In the genomic region with DNA sequence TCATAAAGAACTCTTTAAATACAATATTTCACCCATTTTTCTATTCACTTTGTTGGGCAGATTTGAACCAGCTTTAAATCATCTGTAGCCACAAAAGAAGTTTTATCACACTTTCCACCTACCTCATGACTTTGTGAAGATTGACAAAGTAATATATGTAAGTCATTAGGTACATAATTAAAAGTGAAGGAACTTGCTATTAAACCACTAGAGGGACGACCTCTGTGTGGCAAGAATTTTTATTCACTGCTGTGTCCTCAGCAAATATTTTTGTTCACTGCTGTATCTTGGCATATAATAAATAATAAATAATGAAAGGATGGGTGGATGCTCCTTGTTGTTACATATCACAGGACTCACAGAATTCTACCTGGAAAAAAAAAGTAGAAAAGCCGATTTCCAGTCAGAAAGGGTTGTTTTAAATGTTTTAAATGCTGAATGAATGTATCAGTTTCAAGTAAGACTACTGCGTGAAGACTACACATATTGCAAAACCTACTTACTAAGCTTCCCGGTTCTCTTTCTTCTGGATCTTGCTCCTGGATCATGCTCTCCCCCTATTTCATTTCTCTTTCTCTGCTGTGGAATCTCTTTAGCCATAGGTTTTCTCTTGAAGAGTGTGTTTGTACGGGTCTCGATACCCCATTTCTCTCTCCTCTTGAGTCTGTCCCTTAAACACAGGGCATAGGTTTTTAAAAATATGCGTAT, we compare ENCODE assay signal across 8 cellular contexts. TPM values are rescaled to one million over a fixed set of nuclear protein-coding genes. Genes with fewer than 3 reads are reported as not detected.
DNase-seq lines count a peak whose midpoint lies in the region; ATAC-seq and TF ChIP-seq lines count a peak whose summit lies in the region.
"Had no signal": no experiment of that assay in that cellular context is flagged by ENCODE, and none has a peak within 500 bp of the region (broad histone marks: within the 10 kb centered on the region; RNA-seq: fewer than 3 reads in every experiment).

No MANE protein-coding gene starts in this region.

- no peaks in the 10 kb centered on the region for H3K9me3 ChIP-seq in CD8-positive, alpha-beta memory T cell (ENCODE audit: low read length)

- no peak overlapping the region for H3K27ac ChIP-seq in CD8-positive, alpha-beta memory T cell (ENCODE audit: low read depth, low read length)

- H3K9me3 Mint-ChIP-seq in CD8-positive, alpha-beta memory T cell: no peaks in the 10 kb centered on the region
- H3K9me3 Mint-ChIP-seq in effector memory CD8-positive, alpha-beta T cell: no peaks in the 10 kb centered on the region
- no peaks in the 10 kb centered on the region for H3K9me3 Mint-ChIP-seq in progenitor cell of endocrine pancreas (ENCODE audit: low read depth)

- TF ChIP-seq CTCF in LNCAP (IDR thresholded peaks at IDR 0.05): 0 out of 2 replicates have a peak, but pooled peaks have one; percentile 15
- peak; percentile 30 for TF ChIP-seq CTCF in progenitor cell of endocrine pancreas (IDR thresholded peaks at IDR 0.05; ENCODE audit: unreplicated experiment)
- TF ChIP-seq CTCF in GM20000 (IDR thresholded peaks at IDR 0.05; ENCODE audit: extremely low read depth, missing control alignments): no peak

- peak overlapping the region; percentile 2 to 88 (median 55) for H3K27ac Mint-ChIP-seq in CD8-positive, alpha-beta memory T cell
- H3K27ac Mint-ChIP-seq in effector memory CD8-positive, alpha-beta T cell: peak overlapping the region; percentile 74 to 78
- H3K27ac Mint-ChIP-seq in progenitor cell of endocrine pancreas: peak overlapping the region; percentile 1

- no peaks in the 10 kb centered on the region for H3K27me3 Mint-ChIP-seq in CD8-positive, alpha-beta memory T cell
- no peaks in the 10 kb centered on the region for H3K27me3 Mint-ChIP-seq in effector memory CD8-positive, alpha-beta T cell
- no peaks in the 10 kb centered on the region for H3K27me3 Mint-ChIP-seq in progenitor cell of endocrine pancreas

- H3K27me3 ChIP-seq in CD8-positive, alpha-beta memory T cell (ENCODE audit: insufficient read depth, low read length, poor library complexity, severe bottlenecking): no peaks in the 10 kb centered on the region

- ATAC-seq in effector memory CD8-positive, alpha-beta T cell (replicated peaks): peak; percentile 32

- H3K4me3 Mint-ChIP-seq in CD8-positive, alpha-beta memory T cell: no peak overlapping the region
- no peak overlapping the region for H3K4me3 Mint-ChIP-seq in effector memory CD8-positive, alpha-beta T cell
- no peak overlapping the region for H3K4me3 Mint-ChIP-seq in progenitor cell of endocrine pancreas (ENCODE audit: low read depth)

- DNase-seq in CD8-positive, alpha-beta memory T cell: no peak
- DNase-seq in effector memory CD8-positive, alpha-beta T cell: no peak
- DNase-seq in progenitor cell of endocrine pancreas (ENCODE audit: low spot score, unreplicated experiment) (no peak), NCI-H1092 (lab: John Stamatoyannopoulos, UW) (no peak), GM20000 (ENCODE audit: low spot score) (no peak), mucosa of gallbladder (ENCODE audit: low spot score) (no peak)
- DNase-seq: activated CD4-positive, alpha-beta T cell treated with anti-CD3 and anti-CD28 coated beads for 48 hours had no signal

- POLR2A ChIA-PET in CD8-positive, alpha-beta memory T cell (lab: Charles Lee): no interaction called here

- no peaks in the 10 kb centered on the region for H3K36me3 ChIP-seq in CD8-positive, alpha-beta memory T cell (ENCODE audit: insufficient read depth, low read length)

- CTCF ChIA-PET in CD8-positive, alpha-beta memory T cell (lab: Charles Lee): interaction anchor here (0.7 to 1.9 kb wide), 8 partner anchors 9 to 90 kb away, joined by 3 to 13 read pairs (median 4); no protein-coding TSS in a partner anchor

- peaks cover 66 to 89% (median 86%) of the 10 kb centered on the region in 3 donors for H3K4me1 Mint-ChIP-seq in CD8-positive, alpha-beta memory T cell
- H3K4me1 Mint-ChIP-seq in effector memory CD8-positive, alpha-beta T cell (ENCODE audit: low read depth in 2 of 2): peaks cover 40 to 73% of the 10 kb centered on the region in 2 donors
- peaks cover 42% of the 10 kb centered on the region for H3K4me1 Mint-ChIP-seq in progenitor cell of endocrine pancreas (ENCODE audit: low read depth)

- H3K36me3 Mint-ChIP-seq in CD8-positive, alpha-beta memory T cell: peaks cover 0 to 3% (median 0%) of the 10 kb centered on the region in 3 donors
- peaks cover 10% of the 10 kb centered on the region for H3K36me3 Mint-ChIP-seq in effector memory CD8-positive, alpha-beta T cell (ENCODE audit: insufficient read depth)
- no peaks in the 10 kb centered on the region for H3K36me3 Mint-ChIP-seq in progenitor cell of endocrine pancreas (ENCODE audit: insufficient read depth)

- H3K4me1 ChIP-seq in CD8-positive, alpha-beta memory T cell (ENCODE audit: insufficient read depth, low read length): peaks cover 29% of the 10 kb centered on the region

- no peak overlapping the region for H3K4me3 ChIP-seq in CD8-positive, alpha-beta memory T cell (ENCODE audit: low read length)

RNA-seq across cellular contexts. Expression of a gene that starts 44.8 kb away (rescaled TPM):
- 100 to 1,000 TPM in 1 of 2 experiments, 10 to 100 TPM in 1; 98.1 to 105 TPM for total RNA-seq in CD8-positive, alpha-beta memory T cell
- 30.7 TPM for polyA plus RNA-seq in CD8-positive, alpha-beta memory T cell
- total RNA-seq in progenitor cell of endocrine pancreas (61.3 and 62.1 TPM in 2 replicates), mucosa of gallbladder (60.1 TPM)

Comparison
In these comparisons a context has a peak if more than half of its experiments do, and no peak if none do; other contexts are left out.
1. H3K27ac Mint-ChIP-seq: peak in every context shown above with its lines; median percentile 76 in effector memory CD8-positive, alpha-beta T cell; 55 in CD8-positive, alpha-beta memory T cell; 1 in progenitor cell of endocrine pancreas.